13 cellular contexts compared by ENCODE assay signal in genomic region chr3:41682996-41683395, GRCh38.
DNase-seq lines count a peak whose midpoint lies in the region; ATAC-seq and TF ChIP-seq lines count a peak whose summit lies in the region.
"Had no signal": no experiment of that assay in that cellular context is flagged by ENCODE, and none has a peak within 500 bp of the region (broad histone marks: within the 10 kb centered on the region; RNA-seq: fewer than 3 reads in every experiment).

No MANE protein-coding gene starts in this region.

- ATAC-seq in HG03354 (IDR thresholded peaks at IDR 0.05; ENCODE audit: poor library complexity, severe bottlenecking, unreplicated experiment): no peak

- H3K4me3 ChIP-seq in cardiac fibroblast (replicated peaks in 1 of 2; ENCODE audit: low read depth in 2 of 2, low read length in 2 of 2): no peak overlapping the region
- H3K4me3 ChIP-seq: BLaER1 treated with 17β-estradiol and CSF1 and Interleukin-3, amounts not matched to agents 10 nM and 100 nM had no signal

- DNase-seq in AG08396 (ENCODE audit: low spot score) (peak; percentile 28), HT1080 (ENCODE audit: low read depth) (peak; percentile 40), cardiac fibroblast (ENCODE audit: low read depth in 2 of 2) (peak; percentile 66 to 76), myocyte (ENCODE audit: low read depth) (peak; percentile 72), ureter (ENCODE audit: low spot score) (no peak), D341Med (ENCODE audit: low spot score) (no peak)
- DNase-seq in effector CD4-positive, alpha-beta T cell: no peak
- DNase-seq: anterior cingulate cortex; NCI-H345; nucleus accumbens; stimulated activated CD8-positive, alpha-beta memory T cell treated with anti-CD3 and anti-CD28 coated beads, Interleukin-4, amount 100 ng/mL, for 48 hours had no signal

- TF ChIP-seq CTCF in cardiac fibroblast (IDR thresholded peaks at IDR 0.05; ENCODE audit: low read depth, low read length): no peak

Comparison
In these comparisons a context has a peak if more than half of its experiments do, and no peak if none do; other contexts are left out.
1. DNase-seq: peak in AG08396 (single experiment), HT1080 (single experiment), cardiac fibroblast (2 of 2) and myocyte (single experiment); none in ureter (single experiment), D341Med (single experiment) and effector CD4-positive, alpha-beta T cell (single experiment).